ENCODE assay signal across 8 cellular contexts in genomic region chr20:44475694-44476560, GRCh38. TPM values are rescaled to one million over a fixed set of nuclear protein-coding genes. Genes with fewer than 3 reads are reported as not detected.
A peak's percentile ranks its signal among the peaks of the same experiment; 100 is the strongest.
DNase-seq lines count a peak whose midpoint lies in the region; ATAC-seq, FAIRE-seq and TF ChIP-seq lines count a peak whose summit lies in the region.

Gene TTPAL, plus strand, starts transcription at chr20:44475874. Its CDS starts 4,126 bp downstream, at chr20:44480000.

- H3K4me1 Mint-ChIP-seq in astrocyte (ENCODE audit: low read depth, unreplicated experiment): peaks cover 10% of the 10 kb centered on the region

- no peaks in the 10 kb centered on the region for H3K9me3 Mint-ChIP-seq in astrocyte (ENCODE audit: unreplicated experiment)

- no peak for FAIRE-seq in astrocyte (lab: Jason Lieb, UNC)

- peaks cover 8% of the 10 kb centered on the region for H3K36me3 ChIP-seq in astrocyte (ENCODE audit: insufficient read depth, low read length)

- H3K4me2 ChIP-seq in astrocyte (ENCODE audit: low read length): peak within 1 kb of the TSS; percentile 99

- peak within 1 kb of the TSS; percentile 93 for H3K4me3 Mint-ChIP-seq in astrocyte (ENCODE audit: unreplicated experiment)

- peak within 1 kb of the TSS; percentile 78 for H3K27ac ChIP-seq in astrocyte (ENCODE audit: low read depth, low read length)

- TF ChIP-seq CTCF in astrocyte (IDR thresholded peaks at IDR 0.05; ENCODE audit: insufficient read depth, low read depth, low read length): no peak

- ATAC-seq in GM18511 (IDR thresholded peaks at IDR 0.05; ENCODE audit: unreplicated experiment) (peak; percentile 92), HG02973 (IDR thresholded peaks at IDR 0.05; ENCODE audit: unreplicated experiment) (peak; percentile 94), GM19455 (IDR thresholded peaks at IDR 0.05; ENCODE audit: unreplicated experiment) (no peak)

- H3K9me3 ChIP-seq in astrocyte (ENCODE audit: insufficient read depth, low read depth, low read length): no peaks in the 10 kb centered on the region

- H4K20me1 ChIP-seq in astrocyte (ENCODE audit: insufficient read depth, low read length): no peaks in the 10 kb centered on the region

- H3K4me3 ChIP-seq in astrocyte (ENCODE audit: insufficient read depth, low read depth, low read length): peak within 1 kb of the TSS; percentile 86

- H3K27me3 Mint-ChIP-seq in astrocyte (ENCODE audit: low read depth, unreplicated experiment): no peaks in the 10 kb centered on the region

- peak within 1 kb of the TSS; percentile 90 for H3K27ac Mint-ChIP-seq in astrocyte (ENCODE audit: unreplicated experiment)

- H3K9ac ChIP-seq in astrocyte (ENCODE audit: low read length): peak within 1 kb of the TSS; percentile 95

- DNase-seq in NCI-H1930 (lab: John Stamatoyannopoulos, UW) (peak; percentile 81 to 91), T-helper 9 cell (peak; percentile 83), astrocyte (ENCODE audit: low read depth) (peak; percentile 66), hypothalamus (lab: John Stamatoyannopoulos, UW) (peak; percentile 4 to 90 (median 76)), retina (peak; percentile 96)

- H3K4me1 ChIP-seq in astrocyte (ENCODE audit: insufficient read depth, low read length): peaks cover 18% of the 10 kb centered on the region

- H2AFZ ChIP-seq in astrocyte (ENCODE audit: low read depth, low read length): peak within 1 kb of the TSS; percentile 83

- peaks cover 5% of the 10 kb centered on the region for H3K36me3 Mint-ChIP-seq in astrocyte (ENCODE audit: low read depth, unreplicated experiment)

- no peaks in the 10 kb centered on the region for H3K27me3 ChIP-seq in astrocyte (ENCODE audit: insufficient read depth, low read length)

- H3K79me2 ChIP-seq in astrocyte (ENCODE audit: insufficient read depth, low read length): peaks cover 25% of the 10 kb centered on the region

RNA-seq across cellular contexts. Expression of gene TTPAL, which starts in this region (rescaled TPM):
- total RNA-seq in astrocyte: 23.3 and 25.2 TPM in 2 replicates
